ENCODE assay signal across 1 cellular context in the genomic region with DNA sequence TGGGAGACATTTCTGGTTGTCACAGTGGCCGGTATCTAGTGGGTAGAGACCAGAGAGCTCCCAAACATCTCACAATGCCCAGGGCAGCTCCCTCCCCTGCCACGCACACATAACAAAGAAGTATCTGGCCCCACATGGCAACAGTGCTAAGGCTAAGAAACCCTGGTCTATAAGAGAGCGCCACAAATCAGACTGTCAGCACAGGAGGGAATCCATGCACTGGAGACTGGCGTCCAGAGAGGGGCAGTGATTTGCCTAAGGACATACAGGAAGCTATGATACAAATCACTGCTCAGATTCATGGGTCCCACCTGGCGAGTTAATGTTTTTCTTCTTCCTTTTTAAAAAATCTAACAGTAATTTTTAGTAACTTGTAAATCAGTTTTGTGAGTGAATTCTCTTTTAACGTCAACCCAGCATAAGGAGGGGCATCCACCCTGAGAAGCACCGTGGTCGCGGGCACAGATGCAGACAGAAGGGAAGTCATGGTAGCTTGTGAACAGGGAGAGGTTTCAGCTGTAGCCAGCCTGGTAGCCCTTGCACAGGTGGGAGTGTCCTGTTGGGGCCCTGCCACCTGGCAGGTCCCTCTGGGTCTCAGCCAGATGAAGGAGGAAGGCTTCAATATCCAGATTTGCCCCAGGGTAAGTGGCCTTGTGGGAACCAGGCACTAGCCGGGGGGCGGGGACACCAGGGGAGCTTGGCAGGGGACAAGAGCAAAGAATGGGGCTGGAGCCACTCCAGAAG.
TF ChIP-seq lines count a peak whose summit lies in the region.

No MANE protein-coding gene starts in this region.

TF ChIP-seq in IMR-90, 13 proteins besides CTCF, POLR2A, EP300 and RAD21:
- TF ChIP-seq, protein P1, sequence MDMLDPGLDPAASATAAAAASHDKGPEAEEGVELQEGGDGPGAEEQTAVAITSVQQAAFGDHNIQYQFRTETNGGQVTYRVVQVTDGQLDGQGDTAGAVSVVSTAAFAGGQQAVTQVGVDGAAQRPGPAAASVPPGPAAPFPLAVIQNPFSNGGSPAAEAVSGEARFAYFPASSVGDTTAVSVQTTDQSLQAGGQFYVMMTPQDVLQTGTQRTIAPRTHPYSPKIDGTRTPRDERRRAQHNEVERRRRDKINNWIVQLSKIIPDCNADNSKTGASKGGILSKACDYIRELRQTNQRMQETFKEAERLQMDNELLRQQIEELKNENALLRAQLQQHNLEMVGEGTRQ (IDR thresholded peaks at IDR 0.05; ENCODE audit: low read depth, low read length): no peak
- TF ChIP-seq CHD1 (IDR thresholded peaks at IDR 0.05; ENCODE audit: low read depth, low read length): no peak
- TF ChIP-seq RCOR1 (IDR thresholded peaks at IDR 0.05; ENCODE audit: insufficient replicate concordance, low read length): no peak
- TF ChIP-seq MAZ (IDR thresholded peaks at IDR 0.05; ENCODE audit: borderline replicate concordance, low read depth, low read length): no peak
- TF ChIP-seq, protein P2, sequence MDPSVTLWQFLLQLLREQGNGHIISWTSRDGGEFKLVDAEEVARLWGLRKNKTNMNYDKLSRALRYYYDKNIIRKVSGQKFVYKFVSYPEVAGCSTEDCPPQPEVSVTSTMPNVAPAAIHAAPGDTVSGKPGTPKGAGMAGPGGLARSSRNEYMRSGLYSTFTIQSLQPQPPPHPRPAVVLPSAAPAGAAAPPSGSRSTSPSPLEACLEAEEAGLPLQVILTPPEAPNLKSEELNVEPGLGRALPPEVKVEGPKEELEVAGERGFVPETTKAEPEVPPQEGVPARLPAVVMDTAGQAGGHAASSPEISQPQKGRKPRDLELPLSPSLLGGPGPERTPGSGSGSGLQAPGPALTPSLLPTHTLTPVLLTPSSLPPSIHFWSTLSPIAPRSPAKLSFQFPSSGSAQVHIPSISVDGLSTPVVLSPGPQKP (IDR thresholded peaks at IDR 0.05; ENCODE audit: borderline replicate concordance, low read depth, low read length): no peak
- no peak for TF ChIP-seq NFE2L2 (IDR thresholded peaks at IDR 0.05; ENCODE audit: low read depth, low read length)
- no peak for TF ChIP-seq RFX5 (IDR thresholded peaks at IDR 0.05; ENCODE audit: low read depth, low read length)
- no peak for TF ChIP-seq SMC3 (IDR thresholded peaks at IDR 0.05; ENCODE audit: low read depth, low read length)
- TF ChIP-seq BHLHE40 (IDR thresholded peaks at IDR 0.05; ENCODE audit: low read depth, low read length): no peak
